In the genomic region with DNA sequence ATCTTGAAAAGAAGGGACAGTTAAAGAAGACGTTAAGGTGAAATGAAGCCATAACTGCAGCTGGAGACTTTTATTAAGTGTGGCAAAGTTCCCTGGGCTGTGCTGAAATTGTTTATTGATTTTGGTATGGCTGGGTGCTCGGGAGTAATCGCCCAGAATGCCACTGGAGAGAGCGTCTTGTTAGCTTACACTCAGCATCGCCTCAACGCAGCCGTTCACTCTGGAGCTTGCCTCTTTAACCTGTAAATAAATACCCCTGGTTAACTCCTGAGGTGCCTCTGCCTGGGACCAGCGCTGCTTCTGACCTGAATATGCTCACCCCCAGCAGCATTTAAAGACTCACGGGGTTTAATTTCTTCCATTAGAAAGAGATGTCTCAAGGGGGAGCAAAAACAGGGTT, we compare ENCODE assay signal across 19 cellular contexts.
"Had no signal": no experiment of that assay in that cellular context is flagged by ENCODE, and none has a peak within 500 bp of the region (broad histone marks: within the 10 kb centered on the region; RNA-seq: fewer than 3 reads in every experiment).

No MANE protein-coding gene starts in this region.

- ATAC-seq: activated naive CD4-positive, alpha-beta T cell treated with anti-CD3 and anti-CD28 coated beads, Interleukin-2, amount 50 U/mL, for 72 hours; natural killer cell treated with Interleukin-12 subunit alpha and Interleukin-12 subunit beta and Interleukin-15 and Interleukin-18, amount 100 ng/mL, for 72 hours; psoas muscle; right cardiac atrium; stimulated activated naive CD8-positive, alpha-beta T cell treated with anti-CD3 and anti-CD28 coated beads, Interleukin-15, Interleukin-2, amounts not matched to agents 100 U/mL and 50 U/mL, for 24 hours had no signal

- DNase-seq: activated CD4-positive, alpha-beta T cell treated with anti-CD3 and anti-CD28 coated beads, Interleukin-2, amount 50 U/mL, for 1 hour; activated CD4-positive, CD25-positive, alpha-beta regulatory T cell treated with anti-CD3 and anti-CD28 coated beads, Interleukin-2, amount 50 U/mL, for 72 hours; activated T-cell treated with anti-CD3 and anti-CD28 coated beads, Interleukin-2, amount 50 U/mL, for 1 hour; aorta; brain microvascular endothelial cell; caudate nucleus; dermis blood vessel endothelial cell; effector CD8-positive, alpha-beta T cell; head of caudate nucleus; hypothalamus; ovary; psoas muscle; right cardiac atrium; stimulated activated CD4-positive, alpha-beta T cell treated with anti-CD3 and anti-CD28 coated beads, Interleukin-12 subunit alpha, Interleukin-12 subunit beta, amount 100 ng/mL, for 4 hours; stimulated activated CD4-positive, alpha-beta T cell treated with anti-CD3 and anti-CD28 coated beads, Interleukin-4, amount 100 ng/mL, for 4 hours; stimulated activated naive CD8-positive, alpha-beta T cell treated with anti-CD3 and anti-CD28 coated beads, Interleukin-15, Interleukin-2, amounts not matched to agents 100 U/mL and 50 U/mL, for 24 hours; upper lobe of left lung had no signal
